In genomic region chr9:34611251-34611810, GRCh38 we compare ENCODE assay signal across 6 cellular contexts. TPM values are rescaled to one million over a fixed set of nuclear protein-coding genes. Genes with fewer than 3 reads are reported as not detected.
A peak's percentile ranks its signal among the peaks of the same experiment; 100 is the strongest.
DNase-seq lines count a peak whose midpoint lies in the region; ATAC-seq, FAIRE-seq and TF ChIP-seq lines count a peak whose summit lies in the region.

No MANE protein-coding gene starts in this region.

- H3K9ac ChIP-seq in IMR-90 (ENCODE audit: low read depth, low read length), result peak overlapping the region; percentile 92

- no peak for TF ChIP-seq POLR2A in IMR-90 (IDR thresholded peaks at IDR 0.05; ENCODE audit: low read depth, low read length)

- in situ Hi-C loops in IMR-90 (cut with MboI; ENCODE audit: low sequenced_read_pairs), result no loop called here

- peak overlapping the region; percentile 75 for H2AK5ac ChIP-seq in IMR-90 (ENCODE audit: low read depth, low read length)

- peaks cover 8 to 18% of the 10 kb centered on the region in 2 experiments; a peak in 3 of 4 replicates for H3K79me1 ChIP-seq in IMR-90 (ENCODE audit: low read depth in 1 of 2, low read length in 2 of 2)

- peaks cover 12% of the 10 kb centered on the region for H3K9me1 ChIP-seq in IMR-90 (ENCODE audit: insufficient read depth, low read length)

- no peaks in the 10 kb centered on the region; the same call in 1 of the 2 replicates for H3K4me1 ChIP-seq in BE2C
- peaks cover 6% of the 10 kb centered on the region; the same call in 1 of the 2 replicates for H3K4me1 ChIP-seq in IMR-90 (ENCODE audit: control insufficient read depth, insufficient read depth, low read length)
- H3K4me1 ChIP-seq in small intestine (ENCODE audit: control insufficient read depth in 2 of 2, insufficient read depth in 1 of 2, low read depth in 1 of 2, low read length in 1 of 2), result peaks cover 0 to 6% of the 10 kb centered on the region in 2 donors

- peak overlapping the region; percentile 92 to 99 for H4K8ac ChIP-seq in IMR-90 (ENCODE audit: low read depth in 2 of 2, low read length in 2 of 2)

- peak overlapping the region; percentile 90 for H3K23ac ChIP-seq in IMR-90 (ENCODE audit: low read depth, low read length)

- peak overlapping the region; percentile 80; the same call in 1 of the 2 replicates for H3K56ac ChIP-seq in IMR-90 (ENCODE audit: extremely low read depth, insufficient read depth, low read length)

- H3K14ac ChIP-seq in IMR-90 (replicated peaks; ENCODE audit: low read depth, low read length), result peak overlapping the region; percentile 98

- POLR2A ChIA-PET in IMR-90 (lab: Charles Lee; ENCODE audit: unreplicated experiment), result interaction anchor here (0.6 kb wide), 1 partner anchor 1926 kb away, joined by 4 read pairs; no protein-coding TSS in a partner anchor

- dilution Hi-C loops in IMR-90 (cut with HindIII; ENCODE audit: low sequenced_read_pairs, unreplicated experiment), result no loop called here

- intact Hi-C loops in IMR-90 (cut with micrococcal nuclease), result no loop called here

- peak; percentile 38 for ATAC-seq in IMR-90 (ENCODE audit: low read depth)

- CTCF ChIA-PET in IMR-90 (lab: Yijun Ruan, JAX), result no interaction called here

- H3K27ac ChIP-seq in IMR-90 (ENCODE audit: insufficient read depth, low read length) (peak overlapping the region; percentile 74), small intestine (ENCODE audit: low read depth in 1 of 2, low read length in 1 of 2) (peak overlapping the region; percentile 60 to 94)

- H3K4me3 ChIP-seq in BE2C (ENCODE audit: low read depth, low read length), result peak overlapping the region; percentile 88
- peak overlapping the region; percentile 69 for H3K4me3 ChIP-seq in IMR-90 (ENCODE audit: insufficient read depth, low read depth, low read length)
- H3K4me3 ChIP-seq in epithelial cell of proximal tubule (ENCODE audit: low read depth, low read length), result peak overlapping the region; percentile 81
- H3K4me3 ChIP-seq in small intestine (ENCODE audit: low read depth in 1 of 2, low read length in 2 of 2), result peak overlapping the region; percentile 72 to 86

- H3K4me2 ChIP-seq in IMR-90 (ENCODE audit: low read depth, low read length), result peak overlapping the region; percentile 87

- peak overlapping the region; percentile 78 for H4K91ac ChIP-seq in IMR-90 (ENCODE audit: insufficient read depth, low read depth, low read length)

- H2BK5ac ChIP-seq in IMR-90 (ENCODE audit: low read depth, low read length, poor library complexity, severe bottlenecking), result peak overlapping the region; percentile 66

- H3K9me3 ChIP-seq in BE2C, result no peaks in the 10 kb centered on the region
- H3K9me3 ChIP-seq in IMR-90 (ENCODE audit: control insufficient read depth, insufficient read depth, low read length), result no peaks in the 10 kb centered on the region
- H3K9me3 ChIP-seq in small intestine (ENCODE audit: control insufficient read depth, low read depth), result no peaks in the 10 kb centered on the region

- WGBS in IMR-90 (ENCODE audit: extremely low coverage in 2 of 2, insufficient read length in 1 of 2), 2 experiments, result 48% methylated on average over 5 of the region's 10 CpGs; no CpG with 5 or more reads in 1 of the 2 experiments
- WGBS in small intestine, 3 donors, result 33 to 55% (median 39%) methylated on average over 10 of the region's 10 CpGs

- H2BK120ac ChIP-seq in IMR-90 (ENCODE audit: low read depth, low read length), result 0 out of 2 replicates have a peak overlapping the region, but pooled peaks have one; percentile 44

- TF ChIP-seq CTCF in BE2C (IDR thresholded peaks at IDR 0.05; ENCODE audit: low read depth, low read length) (no peak), IMR-90 (conservative IDR thresholded peaks at IDR 0.05; ENCODE audit: low read depth, low read length) (no peak), epithelial cell of proximal tubule (conservative IDR thresholded peaks at IDR 0.05; ENCODE audit: low read depth, low read length) (peak; percentile 5)

- H3K4ac ChIP-seq in IMR-90 (ENCODE audit: low read depth, low read length), result peak overlapping the region; percentile 94

- DNase-seq in BE2C (no peak), IMR-90 (no peak), epithelial cell of proximal tubule (ENCODE audit: low read depth) (no peak), small intestine (peak; percentile 25), NCI-H1436 treated with DMSO at 0.1 percent for 48 hours (lab: John Stamatoyannopoulos, UW) (no peak)
- DNase-seq in activated effector memory CD4-positive, alpha-beta T cell treated with anti-CD3 and anti-CD28 coated beads, Interleukin-2, amount 50 U/mL, for 16 hours, result no peak

- no peak for FAIRE-seq in small intestine (lab: Jason Lieb, UNC)

- H4K5ac ChIP-seq in IMR-90 (ENCODE audit: low read depth, low read length), result peak overlapping the region; percentile 74

- H4K20me1 ChIP-seq in IMR-90 (ENCODE audit: insufficient read depth, low read length), result no peaks in the 10 kb centered on the region

- BruUV-seq in IMR-90 (replicated peaks; lab: Mats Ljungman, UMichigan), result no TSS peak

- H2BK20ac ChIP-seq in IMR-90 (ENCODE audit: low read depth, low read length), result no peak overlapping the region

- H3K27me3 ChIP-seq in BE2C (no peaks in the 10 kb centered on the region), IMR-90 (ENCODE audit: control insufficient read depth, insufficient read depth, low read length) (peaks cover 2% of the 10 kb centered on the region), small intestine (ENCODE audit: control insufficient read depth in 2 of 2, insufficient read depth in 2 of 2, low read length in 2 of 2) (no peaks in the 10 kb centered on the region)

- H3K18ac ChIP-seq in IMR-90 (ENCODE audit: low read depth, low read length), result peak overlapping the region; percentile 65

- TF ChIP-seq RAD21 in IMR-90 (IDR thresholded peaks at IDR 0.05; ENCODE audit: low read length), result no peak

- H2AK9ac ChIP-seq in IMR-90 (replicated peaks; ENCODE audit: low read depth, low read length, poor library complexity), result peak overlapping the region; percentile 90

- peak overlapping the region; percentile 97 for H2AFZ ChIP-seq in IMR-90 (replicated peaks; ENCODE audit: low read length, poor library complexity)

- H2BK15ac ChIP-seq in IMR-90 (ENCODE audit: low read depth, low read length), result no peak overlapping the region

- H3K36me3 ChIP-seq in BE2C (no peaks in the 10 kb centered on the region), IMR-90 (ENCODE audit: control insufficient read depth, insufficient read depth, low read length) (peaks cover 12% of the 10 kb centered on the region), small intestine (ENCODE audit: control insufficient read depth in 2 of 2, insufficient read depth in 2 of 2, low read length in 2 of 2) (peaks cover 2% of the 10 kb centered on the region in 2 donors)

TF ChIP-seq in IMR-90, 13 proteins besides CTCF, POLR2A, EP300 and RAD21:
- TF ChIP-seq SMC3 (IDR thresholded peaks at IDR 0.05; ENCODE audit: low read depth, low read length) (no peak), MXI1 (IDR thresholded peaks at IDR 0.05; ENCODE audit: borderline replicate concordance, low read depth, low read length) (no peak), ELK1 (IDR thresholded peaks at IDR 0.05; ENCODE audit: borderline replicate concordance, low read depth, low read length) (no peak), MAFK (IDR thresholded peaks at IDR 0.05; ENCODE audit: low read depth, low read length) (no peak)

RNA-seq across cellular contexts. Expression of gene RPP25L, which starts 0.6 kb away (rescaled TPM):
- polyA plus RNA-seq in BE2C (2012; ENCODE audit: insufficient read depth, insufficient read length, low read depth), result 78.3 TPM
- total RNA-seq in IMR-90 (2012; rRNA removed) (13.3 and 20.4 TPM in 2 replicates), epithelial cell of proximal tubule (23.9 and 31.5 TPM in 2 replicates)
- polyA plus RNA-seq in IMR-90 (2012; rRNA removed) (26.3 and 27.6 TPM in 2 replicates), small intestine (10 to 100 TPM; 54.5 to 93.7 (median 90.2) TPM)
- polyA plus RNA-seq in IMR-90 (2012; cell fraction: cytosol; rRNA removed), result 39.7 and 47.9 TPM in 2 replicates
- 8.7 and 19.9 TPM in 2 replicates for polyA plus RNA-seq in IMR-90 (2012; cell fraction: nucleus; rRNA removed; ENCODE audit: low replicate concordance)

RNA-seq across cellular contexts. Expression of gene DCTN3, which starts 9.0 kb away (rescaled TPM):
- polyA plus RNA-seq in BE2C (2012; ENCODE audit: insufficient read depth, insufficient read length, low read depth), result 154 TPM
- total RNA-seq in IMR-90 (2012; rRNA removed) (104 and 122 TPM in 2 replicates), epithelial cell of proximal tubule (90.6 and 150 TPM in 2 replicates)
- polyA plus RNA-seq in IMR-90 (2012; rRNA removed) (183 and 186 TPM in 2 replicates), small intestine (10 to 100 TPM; 81.6 to 92.9 (median 90.1) TPM)
- polyA plus RNA-seq in IMR-90 (2012; cell fraction: cytosol; rRNA removed), result 177 and 196 TPM in 2 replicates
- 103 and 138 TPM in 2 replicates for polyA plus RNA-seq in IMR-90 (2012; cell fraction: nucleus; rRNA removed; ENCODE audit: low replicate concordance)

RNA-seq across cellular contexts. Expression of gene ARID3C, which starts 17.5 kb away (rescaled TPM):
- not detected for polyA plus RNA-seq in BE2C (2012; ENCODE audit: insufficient read depth, insufficient read length, low read depth)
- total RNA-seq in IMR-90 (2012; rRNA removed), result not detected in 2 replicates
- polyA plus RNA-seq in IMR-90 (2012; rRNA removed), result 0.07 TPM in 1 of 2 replicates, not detected in the other
- polyA plus RNA-seq in IMR-90 (2012; cell fraction: cytosol; rRNA removed), result 0.02 TPM in 1 of 2 replicates, not detected in the other
- 0.05 and 0.07 TPM in 2 replicates for polyA plus RNA-seq in IMR-90 (2012; cell fraction: nucleus; rRNA removed; ENCODE audit: low replicate concordance)
- not detected in 2 replicates for total RNA-seq in epithelial cell of proximal tubule
- polyA plus RNA-seq in small intestine, result under 1 TPM in 1 of 3 donors, not detected in 2; 0.03 TPM

RNA-seq across cellular contexts. Expression of gene CNTFR, which starts 21.8 kb away (rescaled TPM):
- polyA plus RNA-seq in BE2C (2012; ENCODE audit: insufficient read depth, insufficient read length, low read depth), result 110 TPM
- total RNA-seq in IMR-90 (2012; rRNA removed) (not detected in 2 replicates), epithelial cell of proximal tubule (not detected in 2 replicates)
- polyA plus RNA-seq in IMR-90 (2012; rRNA removed) (not detected in 2 replicates), small intestine (1 to 10 TPM; 1.1 to 8.7 (median 3.0) TPM)
- polyA plus RNA-seq in IMR-90 (2012; cell fraction: cytosol; rRNA removed), result 0.02 TPM in 1 of 2 replicates, not detected in the other
- polyA plus RNA-seq in IMR-90 (2012; cell fraction: nucleus; rRNA removed; ENCODE audit: low replicate concordance), result not detected in 2 replicates

RNA-seq across cellular contexts. Expression of gene SIGMAR1, which starts 26.3 kb away (rescaled TPM):
- polyA plus RNA-seq in BE2C (2012; ENCODE audit: insufficient read depth, insufficient read length, low read depth), result 226 TPM
- total RNA-seq in IMR-90 (2012; rRNA removed) (38.6 and 44.6 TPM in 2 replicates), epithelial cell of proximal tubule (97.9 and 178 TPM in 2 replicates)
- polyA plus RNA-seq in IMR-90 (2012; rRNA removed) (88.9 and 93.1 TPM in 2 replicates), small intestine (10 to 100 TPM; 41.4 to 88.8 (median 49.7) TPM)
- 77.6 and 124 TPM in 2 replicates for polyA plus RNA-seq in IMR-90 (2012; cell fraction: cytosol; rRNA removed)
- polyA plus RNA-seq in IMR-90 (2012; cell fraction: nucleus; rRNA removed; ENCODE audit: low replicate concordance), result 17.7 and 38.8 TPM in 2 replicates
